8 cellular contexts compared by ENCODE assay signal in the genomic region with DNA sequence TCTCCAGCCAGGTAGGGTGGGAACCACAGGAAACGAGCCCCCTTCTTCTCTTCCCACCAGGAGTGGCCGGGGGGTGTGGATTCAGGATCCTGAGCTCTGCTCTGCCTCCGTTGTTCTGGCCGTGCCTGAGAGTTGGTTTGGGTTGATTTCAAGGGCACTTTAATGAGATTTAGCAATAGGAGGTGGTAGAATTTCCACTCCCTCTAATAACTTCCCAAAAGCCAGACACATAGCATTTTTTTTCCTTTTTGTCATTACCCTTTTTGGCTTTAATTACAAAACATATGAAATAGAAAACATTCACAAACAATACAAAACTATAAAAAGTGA. TPM values are rescaled to one million over a fixed set of nuclear protein-coding genes. Genes with fewer than 3 reads are reported as not detected.
DNase-seq lines count a peak whose midpoint lies in the region; ATAC-seq and TF ChIP-seq lines count a peak whose summit lies in the region.
"Not testable (repeated sequence)": the region's sequence is repeated elsewhere in the genome, so short reads cannot be mapped to it uniquely, and the experiment has no call there.

No MANE protein-coding gene starts in this region.

- peak overlapping the region; percentile 81 for H3K4me3 Mint-ChIP-seq in activated B cell treated with CpG ODN at 0.5 μM for 24 hours
- peak overlapping the region; percentile 68 to 93 (median 83) for H3K4me3 Mint-ChIP-seq in naive thymus-derived CD4-positive, alpha-beta T cell
- H3K4me3 Mint-ChIP-seq in stimulated activated naive CD8-positive, alpha-beta T cell treated with anti-CD3 and anti-CD28 coated beads, Interleukin-15, Interleukin-2, amounts not matched to agents 100 ng/mL and 50 ng/mL, for 24 hours, result peak overlapping the region; percentile 63

- not testable (repeated sequence) for H2AFZ ChIP-seq in fibroblast of lung (ENCODE audit: low read length)

- ATAC-seq in GM21381 (IDR thresholded peaks at IDR 0.05; ENCODE audit: unreplicated experiment), result peak; percentile 5
- ATAC-seq in activated B cell treated with CpG ODN at 0.5 μM for 24 hours (ENCODE audit: low read depth); naive thymus-derived CD4-positive, alpha-beta T cell: not testable (repeated sequence)

- not testable (repeated sequence) for H4K20me1 ChIP-seq in fibroblast of lung (ENCODE audit: control insufficient read depth, extremely low read depth, insufficient read depth, low read length)

- H3K4me3 ChIP-seq in AG10803 (ENCODE audit: low read length) (peak overlapping the region; percentile 46), adrenal gland (peak overlapping the region in 1 of 4 donors; percentile 17), fibroblast of lung (replicated peaks in 1 of 4; ENCODE audit: control extremely low read depth in 1 of 4, insufficient read depth in 1 of 4, low read depth in 3 of 4, low read length in 4 of 4) (peak overlapping the region in 1 of 4 experiments; percentile 40)
- peak overlapping the region; percentile 45 for H3K4me3 ChIP-seq in naive thymus-derived CD4-positive, alpha-beta T cell (ENCODE audit: low read length)

- H3K9me3 Mint-ChIP-seq in activated B cell treated with CpG ODN at 0.5 μM for 24 hours; naive thymus-derived CD4-positive, alpha-beta T cell; stimulated activated naive CD8-positive, alpha-beta T cell treated with anti-CD3 and anti-CD28 coated beads, Interleukin-15, Interleukin-2, amounts not matched to agents 100 ng/mL and 50 ng/mL, for 24 hours: not testable (repeated sequence)

- not testable (repeated sequence) for TF ChIP-seq CTCF in AG10803 (conservative IDR thresholded peaks at IDR 0.05; ENCODE audit: low read length); activated B cell treated with CpG ODN at 0.5 μM for 24 hours (IDR thresholded peaks at IDR 0.05); adrenal gland (IDR thresholded peaks at IDR 0.05); fibroblast of lung (conservative IDR thresholded peaks at IDR 0.05 in 1 of 2, IDR thresholded peaks at IDR 0.05 in 1 of 2; ENCODE audit: low read depth in 1 of 2, low read length in 2 of 2)

- H3K9ac ChIP-seq in fibroblast of lung (ENCODE audit: insufficient read depth, low read length), result not testable (repeated sequence)

- not testable (repeated sequence) for H3K4me2 ChIP-seq in fibroblast of lung (ENCODE audit: extremely low read depth, insufficient read depth, low read length)

- H3K4me1 Mint-ChIP-seq in activated B cell treated with CpG ODN at 0.5 μM for 24 hours, result peaks cover 81% of the 10 kb centered on the region
- H3K4me1 Mint-ChIP-seq in naive thymus-derived CD4-positive, alpha-beta T cell, result peaks cover 57 to 94% (median 82%) of the 10 kb centered on the region in 7 donors
- H3K4me1 Mint-ChIP-seq in stimulated activated naive CD8-positive, alpha-beta T cell treated with anti-CD3 and anti-CD28 coated beads, Interleukin-15, Interleukin-2, amounts not matched to agents 100 ng/mL and 50 ng/mL, for 24 hours (ENCODE audit: low read depth), result peaks cover 86% of the 10 kb centered on the region

- H3K27ac ChIP-seq in adrenal gland (peak overlapping the region in 4 of 5 donors; percentile 60 to 89 (median 78)), fibroblast of lung (ENCODE audit: insufficient read depth, low read length) (peak overlapping the region; percentile 31)
- not testable (repeated sequence) for H3K27ac ChIP-seq in naive thymus-derived CD4-positive, alpha-beta T cell (ENCODE audit: low read depth, low read length)

- DNase-seq in AG10803 (ENCODE audit: low read depth) (peak; percentile 33), NOMO-1 (lab: John Stamatoyannopoulos, UW; ENCODE audit: unreplicated experiment in 2 of 2) (peak; percentile 74 to 83)
- DNase-seq in activated B cell treated with CpG ODN at 0.5 μM for 24 hours; adrenal gland; fibroblast of lung (ENCODE audit: low read depth in 2 of 2); naive thymus-derived CD4-positive, alpha-beta T cell: not testable (repeated sequence)

- not testable (repeated sequence) for H3K79me2 ChIP-seq in fibroblast of lung (ENCODE audit: control insufficient read depth, insufficient read depth, low read length)

- peaks cover 9 to 29% of the 10 kb centered on the region in 2 donors for H3K4me1 ChIP-seq in adrenal gland (replicated peaks in 1 of 2)
- H3K4me1 ChIP-seq in fibroblast of lung (ENCODE audit: control insufficient read depth, extremely low read depth, insufficient read depth, low read length), result not testable (repeated sequence)
- peaks cover 40 to 52% of the 10 kb centered on the region in 2 donors for H3K4me1 ChIP-seq in naive thymus-derived CD4-positive, alpha-beta T cell (ENCODE audit: control insufficient read depth in 2 of 2, insufficient read depth in 2 of 2, low read length in 2 of 2)

- POLR2A ChIA-PET in activated B cell treated with CpG ODN at 0.5 μM for 24 hours (lab: Charles Lee), result interaction anchor here (0.6 to 2.2 kb wide), 5 partner anchors 13 to 475 kb away, joined by 4 to 10 read pairs (median 7); partner anchors contain the start of gene BLM
- POLR2A ChIA-PET in naive thymus-derived CD4-positive, alpha-beta T cell (lab: Charles Lee), result interaction anchor here (0.5 to 1.4 kb wide), 2 partner anchors 7 to 25 kb away, joined by 3 to 5 read pairs; no protein-coding TSS in a partner anchor

- WGBS in adrenal gland, 4 donors, result 14 to 40% (median 31%) methylated on average over 1 to 4 of the region's 4 CpGs

- peak overlapping the region; percentile 91 for H3K27ac Mint-ChIP-seq in activated B cell treated with CpG ODN at 0.5 μM for 24 hours
- peak overlapping the region in 7 of 9 donors; percentile 32 to 94 (median 78) for H3K27ac Mint-ChIP-seq in naive thymus-derived CD4-positive, alpha-beta T cell
- H3K27ac Mint-ChIP-seq in stimulated activated naive CD8-positive, alpha-beta T cell treated with anti-CD3 and anti-CD28 coated beads, Interleukin-15, Interleukin-2, amounts not matched to agents 100 ng/mL and 50 ng/mL, for 24 hours, result peak overlapping the region; percentile 75

- H3K36me3 ChIP-seq in adrenal gland (replicated peaks in 1 of 2); fibroblast of lung (ENCODE audit: control insufficient read depth, insufficient read depth, low read length); naive thymus-derived CD4-positive, alpha-beta T cell (ENCODE audit: control insufficient read depth in 2 of 3, insufficient read depth in 3 of 3, low read length in 3 of 3): not testable (repeated sequence)

- CTCF ChIA-PET in activated B cell treated with CpG ODN at 0.5 μM for 24 hours (lab: Charles Lee), result interaction anchor here (1.3 kb wide), 1 partner anchor 225 kb away, joined by 6 read pairs; no protein-coding TSS in a partner anchor
- CTCF ChIA-PET in naive thymus-derived CD4-positive, alpha-beta T cell (lab: Charles Lee), result not testable (repeated sequence)

- TF ChIP-seq POLR2A in adrenal gland (IDR thresholded peaks at IDR 0.05), result not testable (repeated sequence)

- not testable (repeated sequence) for H3K27me3 ChIP-seq in adrenal gland; fibroblast of lung (ENCODE audit: control insufficient read depth, insufficient read depth, low read length); naive thymus-derived CD4-positive, alpha-beta T cell (ENCODE audit: control insufficient read depth in 2 of 2, insufficient read depth in 2 of 2, low read length in 2 of 2)

- H3K36me3 Mint-ChIP-seq in activated B cell treated with CpG ODN at 0.5 μM for 24 hours (ENCODE audit: low read depth); stimulated activated naive CD8-positive, alpha-beta T cell treated with anti-CD3 and anti-CD28 coated beads, Interleukin-15, Interleukin-2, amounts not matched to agents 100 ng/mL and 50 ng/mL, for 24 hours (ENCODE audit: low read depth): not testable (repeated sequence)
- H3K36me3 Mint-ChIP-seq in naive thymus-derived CD4-positive, alpha-beta T cell, result peaks cover 0 to 18% (median 0%) of the 10 kb centered on the region in 5 donors

- peaks cover 19% of the 10 kb centered on the region for H3K27me3 Mint-ChIP-seq in activated B cell treated with CpG ODN at 0.5 μM for 24 hours
- H3K27me3 Mint-ChIP-seq in naive thymus-derived CD4-positive, alpha-beta T cell, result peaks cover 0 to 32% (median 14%) of the 10 kb centered on the region in 5 donors
- H3K27me3 Mint-ChIP-seq in stimulated activated naive CD8-positive, alpha-beta T cell treated with anti-CD3 and anti-CD28 coated beads, Interleukin-15, Interleukin-2, amounts not matched to agents 100 ng/mL and 50 ng/mL, for 24 hours, result peaks cover 35% of the 10 kb centered on the region

- not testable (repeated sequence) for H3K9me3 ChIP-seq in adrenal gland (replicated peaks in 1 of 3); fibroblast of lung (ENCODE audit: control insufficient read depth, insufficient read depth, low read depth, low read length); naive thymus-derived CD4-positive, alpha-beta T cell (ENCODE audit: control insufficient read depth in 2 of 3, low read length in 3 of 3)

- intact Hi-C loops in activated B cell treated with CpG ODN at 0.5 μM for 24 hours (cut with micrococcal nuclease), result loop anchor here (1.0 to 10.0 kb wide), 4 partner anchors 13 to 466 kb away; partner anchors contain the start of genes BLM and IQGAP1
- intact Hi-C loops in adrenal gland (cut with DNase I), result not testable (repeated sequence)
- intact Hi-C loops in naive thymus-derived CD4-positive, alpha-beta T cell (cut with micrococcal nuclease), result loop anchor here (1.0 to 5.0 kb wide), 6 partner anchors 11 to 156 kb away; partner anchors contain the start of gene BLM (in 1 of the 2)

RNA-seq across cellular contexts. Expression of gene BLM, which starts 56.2 kb away (rescaled TPM):
- total RNA-seq in activated B cell treated with CpG ODN at 0.5 μM for 24 hours (18.2 and 23.4 TPM in 2 replicates), adrenal gland (1 to 10 TPM in 6 of 8 donors, under 1 TPM in 2; 0.24 to 4.5 (median 1.2) TPM), fibroblast of lung (0.26 and 1.5 TPM in 2 replicates)
- polyA plus RNA-seq in adrenal gland (1 to 10 TPM; 1.1 to 2.2 (median 1.4) TPM), fibroblast of lung (1.7 and 3.7 TPM in 2 replicates)
- polyA plus RNA-seq in fibroblast of lung (2012), result 1.9 and 5.5 TPM in 2 replicates
- 2.4 TPM in 1 of 2 replicates, not detected in the other for polyA minus RNA-seq in fibroblast of lung (ENCODE audit: low replicate concordance)
- 10 to 100 TPM in 1 of 5 experiments, 1 to 10 TPM in 4; 3.5 to 53.1 (median 6.6) TPM for total RNA-seq in naive thymus-derived CD4-positive, alpha-beta T cell
- 1 to 10 TPM; 2.8 to 4.4 TPM for polyA plus RNA-seq in naive thymus-derived CD4-positive, alpha-beta T cell
